In the genomic region with DNA sequence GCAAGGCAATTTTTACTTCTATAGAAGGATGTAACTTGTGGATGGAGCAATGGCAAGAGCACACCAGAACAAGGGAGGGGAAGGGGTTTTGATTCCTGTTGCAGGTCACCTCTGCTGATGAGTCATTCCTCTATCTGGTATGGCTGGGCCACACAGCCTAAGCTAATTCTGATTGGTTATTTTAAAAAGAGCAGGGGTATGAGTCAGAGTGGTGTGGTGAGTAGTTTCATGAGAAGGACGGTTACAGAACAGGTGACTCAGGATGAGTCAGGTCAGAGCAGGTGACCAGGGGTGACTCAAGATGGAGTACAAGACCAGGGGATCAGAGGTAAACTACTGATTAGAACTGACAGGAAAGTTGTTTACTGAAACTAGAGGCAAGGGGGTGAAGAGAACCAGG, we compare ENCODE assay signal across 1 cellular context.
TF ChIP-seq lines count a peak whose summit lies in the region.

No MANE protein-coding gene starts in this region.

TF ChIP-seq in SK-N-SH treated with all-trans-retinoic acid at 6 μM for 48 hours, 23 proteins besides CTCF, POLR2A, EP300 and RAD21 (continued from another document):
- TF ChIP-seq, protein P1, sequence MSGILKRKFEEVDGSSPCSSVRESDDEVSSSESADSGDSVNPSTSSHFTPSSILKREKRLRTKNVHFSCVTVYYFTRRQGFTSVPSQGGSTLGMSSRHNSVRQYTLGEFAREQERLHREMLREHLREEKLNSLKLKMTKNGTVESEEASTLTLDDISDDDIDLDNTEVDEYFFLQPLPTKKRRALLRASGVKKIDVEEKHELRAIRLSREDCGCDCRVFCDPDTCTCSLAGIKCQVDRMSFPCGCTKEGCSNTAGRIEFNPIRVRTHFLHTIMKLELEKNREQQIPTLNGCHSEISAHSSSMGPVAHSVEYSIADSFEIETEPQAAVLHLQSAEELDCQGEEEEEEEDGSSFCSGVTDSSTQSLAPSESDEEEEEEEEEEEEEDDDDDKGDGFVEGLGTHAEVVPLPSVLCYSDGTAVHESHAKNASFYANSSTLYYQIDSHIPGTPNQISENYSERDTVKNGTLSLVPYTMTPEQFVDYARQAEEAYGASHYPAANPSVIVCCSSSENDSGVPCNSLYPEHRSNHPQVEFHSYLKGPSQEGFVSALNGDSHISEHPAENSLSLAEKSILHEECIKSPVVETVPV (CRISPR knock-in tag; IDR thresholded peaks at IDR 0.05) = no peak
- TF ChIP-seq ZNF8 (CRISPR knock-in tag; IDR thresholded peaks at IDR 0.05) = no peak
- no peak for TF ChIP-seq ZNF565 (CRISPR knock-in tag; conservative IDR thresholded peaks at IDR 0.05; ENCODE audit: low read depth)
